27 cellular contexts compared by ENCODE assay signal in the genomic region with DNA sequence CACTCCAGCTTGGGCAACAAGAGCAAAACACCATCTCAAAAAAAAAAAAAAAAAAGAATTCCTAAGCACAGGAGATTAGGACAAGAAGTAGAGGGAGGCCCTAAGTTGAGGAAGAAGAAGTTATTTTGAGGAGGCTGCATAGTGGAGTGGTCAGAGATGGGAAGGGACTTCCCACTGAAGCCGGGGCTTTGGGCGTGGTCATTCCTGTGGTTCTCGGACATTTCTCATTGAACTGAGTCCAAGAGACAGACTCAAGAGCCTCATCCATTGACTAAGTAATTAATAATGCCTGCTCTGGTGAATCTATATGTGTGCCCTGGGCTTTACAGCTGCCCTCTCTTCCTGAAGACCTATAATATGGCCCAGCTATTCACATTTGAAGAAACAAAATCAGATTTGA. TPM values are rescaled to one million over a fixed set of nuclear protein-coding genes. Genes with fewer than 3 reads are reported as not detected.
DNase-seq lines count a peak whose midpoint lies in the region; ATAC-seq and TF ChIP-seq lines count a peak whose summit lies in the region.
"Had no signal": no experiment of that assay in that cellular context is flagged by ENCODE, and none has a peak within 500 bp of the region (broad histone marks: within the 10 kb centered on the region; RNA-seq: fewer than 3 reads in every experiment).

No MANE protein-coding gene starts in this region.

- WGBS in ovary, 3 donors, result 81 to 85% (median 81%) methylated on average over 3 of the region's 3 CpGs

- no peak overlapping the region for H3K4me3 ChIP-seq in ovary
- H3K4me3 ChIP-seq: dorsolateral prefrontal cortex, esophagus squamous epithelium, gastrocnemius medialis, lung, right atrium auricular region, thoracic aorta had no signal

- H3K27ac ChIP-seq in ovary, result no peak overlapping the region
- H3K27ac ChIP-seq: dorsolateral prefrontal cortex, esophagus squamous epithelium, gastrocnemius medialis, parathyroid adenoma, right atrium auricular region, thoracic aorta had no signal

- peaks cover 72% of the 10 kb centered on the region for H3K4me1 Mint-ChIP-seq in dendritic cell treated with granulocyte-macrophage colony-stimulating factor and Interleukin-4, amounts not matched to agents 40 ng/mL and 50 ng/mL, for 4 days (ENCODE audit: low read depth)

- no peak for TF ChIP-seq CTCF in ovary (IDR thresholded peaks at IDR 0.05)

- no peaks in the 10 kb centered on the region for H3K9me3 ChIP-seq in ovary
- H3K9me3 ChIP-seq: gastrocnemius medialis, thoracic aorta had no signal

- H3K27ac Mint-ChIP-seq in dendritic cell treated with granulocyte-macrophage colony-stimulating factor and Interleukin-4, amounts not matched to agents 40 ng/mL and 50 ng/mL, for 4 days, result peak overlapping the region; percentile 86
- H3K27ac Mint-ChIP-seq: activated CD4-positive, alpha-beta memory T cell treated with anti-CD3 and anti-CD28 coated beads for 36 hours; activated naive CD8-positive, alpha-beta T cell treated with anti-CD3 and anti-CD28 coated beads, Interleukin-2, amount 50 U/mL, for 24 hours; activated T-cell treated with anti-CD3 and anti-CD28 coated beads, Interleukin-2, amount 50 U/mL, for 72 hours; stimulated activated naive CD8-positive, alpha-beta T cell treated with anti-CD3 and anti-CD28 coated beads, Interleukin-15, amount 100 ng/mL, for 72 hours had no signal

- H3K4me3 Mint-ChIP-seq in dendritic cell treated with granulocyte-macrophage colony-stimulating factor and Interleukin-4, amounts not matched to agents 40 ng/mL and 50 ng/mL, for 4 days, result no peak overlapping the region
- H3K4me3 Mint-ChIP-seq: activated CD4-positive, alpha-beta memory T cell treated with anti-CD3 and anti-CD28 coated beads for 36 hours; activated naive CD8-positive, alpha-beta T cell treated with anti-CD3 and anti-CD28 coated beads, Interleukin-2, amount 50 U/mL, for 24 hours; activated T-cell treated with anti-CD3 and anti-CD28 coated beads, Interleukin-2, amount 50 U/mL, for 72 hours; neural crest cell; stimulated activated naive CD8-positive, alpha-beta T cell treated with anti-CD3 and anti-CD28 coated beads, Interleukin-15, amount 100 ng/mL, for 72 hours had no signal

- no peaks in the 10 kb centered on the region for H3K36me3 ChIP-seq in ovary
- H3K36me3 ChIP-seq: esophagus squamous epithelium, gastrocnemius medialis, right atrium auricular region, thoracic aorta had no signal

- H3K27me3 Mint-ChIP-seq in dendritic cell treated with granulocyte-macrophage colony-stimulating factor and Interleukin-4, amounts not matched to agents 40 ng/mL and 50 ng/mL, for 4 days, result no peaks in the 10 kb centered on the region
- H3K27me3 Mint-ChIP-seq: activated naive CD8-positive, alpha-beta T cell treated with anti-CD3 and anti-CD28 coated beads, Interleukin-2, amount 50 U/mL, for 24 hours; stimulated activated naive CD8-positive, alpha-beta T cell treated with anti-CD3 and anti-CD28 coated beads, Interleukin-15, amount 100 ng/mL, for 72 hours had no signal

- DNase-seq in AG20443 (ENCODE audit: low spot score), result peak; percentile 26
- peak; percentile 50 for DNase-seq in EL
- peak; percentile 73 for DNase-seq in posterior vena cava (ENCODE audit: low spot score)
- DNase-seq in ovary, result no peak
- DNase-seq in activated naive CD4-positive, alpha-beta T cell (lab: John Stamatoyannopoulos, UW), result no peak
- DNase-seq: activated CD4-positive, alpha-beta memory T cell treated with anti-CD3 and anti-CD28 coated beads for 36 hours; activated naive CD8-positive, alpha-beta T cell treated with anti-CD3 and anti-CD28 coated beads, Interleukin-2, amount 50 U/mL, for 24 hours; activated T-cell treated with anti-CD3 and anti-CD28 coated beads, Interleukin-2, amount 50 U/mL, for 72 hours; central memory CD4-positive, alpha-beta T cell; dorsolateral prefrontal cortex; esophagus squamous epithelium; gastrocnemius medialis; NCI-H1105 treated with DMSO at 0.1 percent for 48 hours; NCI-H1930; NCI-H524 treated with DMSO at 0.1 percent for 48 hours; OCI-M1; stimulated activated CD8-positive, alpha-beta memory T cell treated with anti-CD3 and anti-CD28 coated beads, Interleukin-4, amount 100 ng/mL, for 48 hours; stimulated activated naive CD8-positive, alpha-beta T cell treated with anti-CD3 and anti-CD28 coated beads, Interleukin-15, amount 100 ng/mL, for 72 hours had no signal

- peaks cover 7% of the 10 kb centered on the region for H3K36me3 Mint-ChIP-seq in dendritic cell treated with granulocyte-macrophage colony-stimulating factor and Interleukin-4, amounts not matched to agents 40 ng/mL and 50 ng/mL, for 4 days (ENCODE audit: low read depth)

- intact Hi-C loops in dendritic cell treated with granulocyte-macrophage colony-stimulating factor and Interleukin-4, amounts not matched to agents 40 ng/mL and 50 ng/mL, for 4 days (cut with micrococcal nuclease), result no loop called here
- intact Hi-C loops in posterior vena cava (cut with DNase I) (loop anchor here in 1 of 2 donors (1.0 to 5.0 kb wide), 2 partner anchors 35 to 1997 kb away; no protein-coding TSS in a partner anchor), ovary (cut with DNase I) (no loop called here)

- H3K4me1 ChIP-seq in ovary (ENCODE audit: insufficient read depth), result no peaks in the 10 kb centered on the region
- H3K4me1 ChIP-seq: gastrocnemius medialis had no signal

- no peak for TF ChIP-seq EP300 in ovary (IDR thresholded peaks at IDR 0.05)

- TF ChIP-seq POLR2A in ovary (IDR thresholded peaks at IDR 0.05), result no peak

- H3K9me3 Mint-ChIP-seq in dendritic cell treated with granulocyte-macrophage colony-stimulating factor and Interleukin-4, amounts not matched to agents 40 ng/mL and 50 ng/mL, for 4 days, result peaks cover 8% of the 10 kb centered on the region

- ATAC-seq in SK-N-SH treated with all-trans-retinoic acid at 6 μM for 48 hours, result no peak
- no peak for ATAC-seq in GM18858 (IDR thresholded peaks at IDR 0.05; ENCODE audit: unreplicated experiment)
- ATAC-seq: activated CD4-positive, CD25-positive, alpha-beta regulatory T cell treated with anti-CD3 and anti-CD28 coated beads, Interleukin-2, amount 50 U/mL, for 24 hours; activated naive CD8-positive, alpha-beta T cell treated with anti-CD3 and anti-CD28 coated beads, Interleukin-2, amount 50 U/mL, for 24 hours; activated T-cell treated with anti-CD3 and anti-CD28 coated beads, Interleukin-2, amount 50 U/mL, for 72 hours; gastrocnemius medialis; stimulated activated naive CD8-positive, alpha-beta T cell treated with anti-CD3 and anti-CD28 coated beads, Interleukin-15, amount 100 ng/mL, for 72 hours had no signal

- no peaks in the 10 kb centered on the region for H3K27me3 ChIP-seq in ovary
- H3K27me3 ChIP-seq: dorsolateral prefrontal cortex, esophagus squamous epithelium, gastrocnemius medialis, right atrium auricular region had no signal

TF ChIP-seq in SK-N-SH treated with all-trans-retinoic acid at 6 μM for 48 hours, 23 proteins besides CTCF, POLR2A, EP300 and RAD21 (continues in another document):
- TF ChIP-seq TOX (CRISPR knock-in tag; IDR thresholded peaks at IDR 0.05; ENCODE audit: borderline replicate concordance), result no peak
- TF ChIP-seq ZFP30 (CRISPR knock-in tag; IDR thresholded peaks at IDR 0.05), result no peak
- no peak for TF ChIP-seq ISL1 (CRISPR knock-in tag; IDR thresholded peaks at IDR 0.05)
- no peak for TF ChIP-seq ZNF565 (CRISPR knock-in tag; conservative IDR thresholded peaks at IDR 0.05; ENCODE audit: low read depth)
- no peak for TF ChIP-seq CSDC2 (CRISPR knock-in tag; IDR thresholded peaks at IDR 0.05)
- no peak for TF ChIP-seq ZNF70 (CRISPR knock-in tag; IDR thresholded peaks at IDR 0.05)
- TF ChIP-seq ARNTL (CRISPR knock-in tag; IDR thresholded peaks at IDR 0.05; ENCODE audit: borderline replicate concordance, low read depth), result no peak
- no peak for TF ChIP-seq ZC3H10 (CRISPR knock-in tag; IDR thresholded peaks at IDR 0.05)
- TF ChIP-seq BACH2 (CRISPR knock-in tag; IDR thresholded peaks at IDR 0.05; ENCODE audit: borderline replicate concordance), result no peak
- TF ChIP-seq PPARA (CRISPR knock-in tag; IDR thresholded peaks at IDR 0.05; ENCODE audit: borderline replicate concordance), result no peak
- no peak for TF ChIP-seq RARB (CRISPR knock-in tag; IDR thresholded peaks at IDR 0.05)
- TF ChIP-seq TCF4 (CRISPR knock-in tag; IDR thresholded peaks at IDR 0.05; ENCODE audit: borderline replicate concordance), result no peak
- TF ChIP-seq CSRNP3 (CRISPR knock-in tag; IDR thresholded peaks at IDR 0.05), result no peak
- no peak for TF ChIP-seq POU6F1 (CRISPR knock-in tag; IDR thresholded peaks at IDR 0.05; ENCODE audit: borderline replicate concordance, low read depth)
- no peak for TF ChIP-seq GLIS3 (CRISPR knock-in tag; IDR thresholded peaks at IDR 0.05)
- no peak for TF ChIP-seq OSR1 (CRISPR knock-in tag; IDR thresholded peaks at IDR 0.05)

RNA-seq across cellular contexts. Expression of gene FTH1, which starts 53.2 kb away (rescaled TPM):
- total RNA-seq in posterior vena cava (1,000 to 10,000 TPM; 2,679 to 3,454 TPM), ovary (1,000 to 10,000 TPM; 1,118 to 2,442 (median 2,118) TPM)
- polyA plus RNA-seq in ovary, result 1,000 to 10,000 TPM; 2,228 to 5,649 TPM

Comparison
In these comparisons a context has a peak if more than half of its experiments do, and no peak if none do; other contexts are left out.
1. DNase-seq: peak in AG20443 (single experiment), EL (single experiment) and posterior vena cava (single experiment); none in ovary (0 of 5) and activated naive CD4-positive, alpha-beta T cell (0 of 4).